In genomic region chr2:45568935-45569334, GRCh38 we compare ENCODE assay signal across 13 cellular contexts. TPM values are rescaled to one million over a fixed set of nuclear protein-coding genes. Genes with fewer than 3 reads are reported as not detected.
DNase-seq lines count a peak whose midpoint lies in the region; ATAC-seq, FAIRE-seq and TF ChIP-seq lines count a peak whose summit lies in the region.
"Had no signal": no experiment of that assay in that cellular context is flagged by ENCODE, and none has a peak within 500 bp of the region (broad histone marks: within the 10 kb centered on the region; RNA-seq: fewer than 3 reads in every experiment).

No MANE protein-coding gene starts in this region.

- H3K9me3 Mint-ChIP-seq in activated T-helper 17 cell treated with anti-CD3 and anti-CD28 coated beads, Interleukin-2, amount 50 U/mL, for 72 hours, result peaks cover 3% of the 10 kb centered on the region
- H3K9me3 Mint-ChIP-seq: stimulated activated effector memory CD8-positive, alpha-beta T cell treated with anti-CD3 and anti-CD28 coated beads, Interleukin-12 subunit alpha, Interleukin-12 subunit beta, amount 100 ng/mL, for 72 hours had no signal

- H3K4me1 ChIP-seq in ACC112 (ENCODE audit: control insufficient read depth, insufficient read depth, low read length, unreplicated experiment), result peaks cover 50% of the 10 kb centered on the region
- H3K4me1 ChIP-seq in lower lobe of right lung, result peaks cover 5% of the 10 kb centered on the region
- H3K4me1 ChIP-seq: psoas muscle had no signal

- peak overlapping the region; percentile 92 for H3K27ac ChIP-seq in ACC112 (ENCODE audit: low read depth, low read length)
- H3K27ac ChIP-seq in lower lobe of right lung, result peak overlapping the region; percentile 70
- H3K27ac ChIP-seq: psoas muscle had no signal

- intact Hi-C loops in lower lobe of right lung (cut with DNase I), result no loop called here

- peaks cover 28% of the 10 kb centered on the region for H3K79me2 ChIP-seq in ACC112 (ENCODE audit: control insufficient read depth, insufficient read depth, low read length, unreplicated experiment)

- peaks cover 32% of the 10 kb centered on the region for H3K36me3 Mint-ChIP-seq in activated T-helper 17 cell treated with anti-CD3 and anti-CD28 coated beads, Interleukin-2, amount 50 U/mL, for 72 hours (ENCODE audit: low read depth)

- DNase-seq in EL, result peak; percentile 22
- DNase-seq in lower lobe of right lung, result no peak
- DNase-seq in inferior parietal cortex (ENCODE audit: extremely low spot score), result no peak
- no peak for DNase-seq in urothelium cell line (ENCODE audit: low spot score)
- DNase-seq: activated gamma-delta T cell; BE2C; psoas muscle; stimulated activated CD4-positive, alpha-beta T cell treated with anti-CD3 and anti-CD28 coated beads, Interleukin-4, amount 100 ng/mL, for 1 hour had no signal

- H3K4me1 Mint-ChIP-seq in activated T-helper 17 cell treated with anti-CD3 and anti-CD28 coated beads, Interleukin-2, amount 50 U/mL, for 72 hours, result peaks cover 12% of the 10 kb centered on the region

- no peak for FAIRE-seq in urothelium cell line (lab: Jason Lieb, UNC)

- H2AFZ ChIP-seq in ACC112 (ENCODE audit: low read length, unreplicated experiment), result no peak overlapping the region

- no peaks in the 10 kb centered on the region for H3K27me3 Mint-ChIP-seq in activated T-helper 17 cell treated with anti-CD3 and anti-CD28 coated beads, Interleukin-2, amount 50 U/mL, for 72 hours

- H3K4me3 Mint-ChIP-seq in activated T-helper 17 cell treated with anti-CD3 and anti-CD28 coated beads, Interleukin-2, amount 50 U/mL, for 72 hours, result no peak overlapping the region

- H3K4me3 ChIP-seq in ACC112 (ENCODE audit: low read depth, low read length) (peak overlapping the region; percentile 45; the same call in 1 of the 2 replicates), lower lobe of right lung (no peak overlapping the region)

- no peak for TF ChIP-seq CTCF in lower lobe of right lung (IDR thresholded peaks at IDR 0.05)

- no peaks in the 10 kb centered on the region for H3K27me3 ChIP-seq in ACC112 (ENCODE audit: insufficient read depth, low read length)
- H3K27me3 ChIP-seq in lower lobe of right lung (ENCODE audit: low read depth), result no peaks in the 10 kb centered on the region
- H3K27me3 ChIP-seq: BE2C had no signal

- H3K36me3 ChIP-seq in ACC112 (ENCODE audit: insufficient read depth, low read length), result peaks cover 33% of the 10 kb centered on the region
- peaks cover 15% of the 10 kb centered on the region for H3K36me3 ChIP-seq in lower lobe of right lung

- ATAC-seq in activated T-helper 17 cell treated with anti-CD3 and anti-CD28 coated beads, Interleukin-2, amount 50 U/mL, for 72 hours (replicated peaks), result no peak
- no peak for ATAC-seq in lower lobe of right lung
- ATAC-seq in GM18907 (IDR thresholded peaks at IDR 0.05; ENCODE audit: unreplicated experiment), result no peak
- ATAC-seq in HG03108 (IDR thresholded peaks at IDR 0.05; ENCODE audit: unreplicated experiment), result no peak
- ATAC-seq: psoas muscle had no signal

- H3K9me3 ChIP-seq in lower lobe of right lung, result no peaks in the 10 kb centered on the region
- H3K9me3 ChIP-seq: BE2C, psoas muscle had no signal

- peak overlapping the region; percentile 43 for H3K27ac Mint-ChIP-seq in activated T-helper 17 cell treated with anti-CD3 and anti-CD28 coated beads, Interleukin-2, amount 50 U/mL, for 72 hours

RNA-seq across cellular contexts. Expression of gene SRBD1, which starts 42.1 kb away (rescaled TPM):
- total RNA-seq in activated T-helper 17 cell treated with anti-CD3 and anti-CD28 coated beads, Interleukin-2, amount 50 U/mL, for 72 hours, result 10 to 100 TPM; 10.9 to 17.1 TPM
- total RNA-seq in lower lobe of right lung, result 15.4 TPM
